8 cellular contexts compared by ENCODE assay signal in the genomic region with DNA sequence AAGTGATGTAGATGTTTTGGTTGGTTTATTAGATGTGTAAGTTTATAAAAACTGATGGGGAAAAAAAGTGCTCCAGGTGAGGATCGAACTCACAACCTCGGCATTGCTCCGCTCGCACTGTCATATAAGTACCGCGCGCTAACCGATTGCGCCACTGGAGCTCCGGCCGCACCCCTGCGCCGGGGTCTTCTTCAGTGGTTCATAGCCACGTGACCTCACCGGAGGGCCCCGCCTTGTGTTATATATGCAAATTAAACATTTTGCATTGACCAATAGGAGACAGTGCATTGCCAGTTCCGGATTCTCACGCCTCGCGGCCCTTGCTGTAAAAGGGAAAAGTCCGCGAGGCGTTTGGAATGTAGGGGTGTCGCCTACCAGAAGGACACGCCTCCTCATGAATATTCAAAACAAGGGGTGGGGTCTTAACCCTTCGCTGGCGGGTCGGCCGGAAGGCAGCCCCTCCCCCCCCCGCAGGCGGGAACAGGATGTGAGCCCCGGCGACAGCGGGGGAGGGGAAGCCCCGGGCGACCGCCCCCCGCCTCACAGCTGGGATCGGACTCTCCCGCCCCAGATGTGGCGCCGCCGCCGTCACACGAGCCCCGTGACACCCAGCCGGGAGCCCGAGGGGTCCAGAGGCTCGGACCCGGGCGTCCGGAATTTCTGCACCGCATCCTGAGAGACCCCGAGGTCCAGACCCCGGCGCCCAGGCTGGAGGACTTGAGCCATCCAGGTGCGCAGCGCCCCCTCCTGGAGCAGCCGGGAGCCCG. TPM values are rescaled to one million over a fixed set of nuclear protein-coding genes. Genes with fewer than 3 reads are reported as not detected.
A peak's percentile ranks its signal among the peaks of the same experiment; 100 is the strongest.
DNase-seq lines count a peak whose midpoint lies in the region; TF ChIP-seq lines count a peak whose summit lies in the region.

A gene with protein sequence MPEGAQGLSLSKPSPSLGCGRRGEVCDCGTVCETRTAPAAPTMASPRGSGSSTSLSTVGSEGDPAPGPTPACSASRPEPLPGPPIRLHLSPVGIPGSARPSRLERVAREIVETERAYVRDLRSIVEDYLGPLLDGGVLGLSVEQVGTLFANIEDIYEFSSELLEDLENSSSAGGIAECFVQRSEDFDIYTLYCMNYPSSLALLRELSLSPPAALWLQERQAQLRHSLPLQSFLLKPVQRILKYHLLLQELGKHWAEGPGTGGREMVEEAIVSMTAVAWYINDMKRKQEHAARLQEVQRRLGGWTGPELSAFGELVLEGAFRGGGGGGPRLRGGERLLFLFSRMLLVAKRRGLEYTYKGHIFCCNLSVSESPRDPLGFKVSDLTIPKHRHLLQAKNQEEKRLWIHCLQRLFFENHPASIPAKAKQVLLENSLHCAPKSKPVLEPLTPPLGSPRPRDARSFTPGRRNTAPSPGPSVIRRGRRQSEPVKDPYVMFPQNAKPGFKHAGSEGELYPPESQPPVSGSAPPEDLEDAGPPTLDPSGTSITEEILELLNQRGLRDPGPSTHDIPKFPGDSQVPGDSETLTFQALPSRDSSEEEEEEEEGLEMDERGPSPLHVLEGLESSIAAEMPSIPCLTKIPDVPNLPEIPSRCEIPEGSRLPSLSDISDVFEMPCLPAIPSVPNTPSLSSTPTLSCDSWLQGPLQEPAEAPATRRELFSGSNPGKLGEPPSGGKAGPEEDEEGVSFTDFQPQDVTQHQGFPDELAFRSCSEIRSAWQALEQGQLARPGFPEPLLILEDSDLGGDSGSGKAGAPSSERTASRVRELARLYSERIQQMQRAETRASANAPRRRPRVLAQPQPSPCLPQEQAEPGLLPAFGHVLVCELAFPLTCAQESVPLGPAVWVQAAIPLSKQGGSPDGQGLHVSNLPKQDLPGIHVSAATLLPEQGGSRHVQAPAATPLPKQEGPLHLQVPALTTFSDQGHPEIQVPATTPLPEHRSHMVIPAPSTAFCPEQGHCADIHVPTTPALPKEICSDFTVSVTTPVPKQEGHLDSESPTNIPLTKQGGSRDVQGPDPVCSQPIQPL (N-terminal part only) (plus strand): TSS at position 570 of the 767 bp plus-strand sequence. CDS start 1,418 bp downstream, outside the sequence.

- H3K36me3 Mint-ChIP-seq in nephron (ENCODE audit: low read depth): peaks cover 16% of the 10 kb centered on the region
- H3K36me3 Mint-ChIP-seq in stimulated activated naive CD8-positive, alpha-beta T cell treated with anti-CD3 and anti-CD28 coated beads, Interleukin-15, Interleukin-2, amounts not matched to agents 100 ng/mL and 50 ng/mL, for 24 hours (ENCODE audit: low read depth): peaks cover 15% of the 10 kb centered on the region

- TF ChIP-seq CTCF in fibroblast of pulmonary artery (IDR thresholded peaks at IDR 0.05; ENCODE audit: low read length, missing control alignments) (peak; percentile 62), nephron (IDR thresholded peaks at IDR 0.05; ENCODE audit: unreplicated experiment in 3 of 3) (peak in 2 of 3 experiments; percentile 85 to 96)

- DNase-seq in G401 (ENCODE audit: low spot score) (peak; percentile 100), H7 (peak; percentile 99), M059J (ENCODE audit: low read depth) (peak; percentile 99), SHP77 (lab: John Stamatoyannopoulos, UW) (peak; percentile 99), fibroblast of pulmonary artery (ENCODE audit: low read depth) (peak; percentile 100)
- DNase-seq in activated effector memory CD4-positive, alpha-beta T cell treated with Interleukin-2 at 50 U/mL for 16 hours: peak; percentile 91

- H3K27me3 ChIP-seq in H7 (ENCODE audit: control insufficient read depth, insufficient read depth, low read length): no peaks in the 10 kb centered on the region

- H3K4me3 ChIP-seq in H7 (ENCODE audit: insufficient read depth, low read depth, low read length) (peak within 1 kb of the TSS; percentile 87), fibroblast of pulmonary artery (replicated peaks; ENCODE audit: low read depth, low read length) (peak within 1 kb of the TSS; percentile 97)

- peak within 1 kb of the TSS; percentile 93 to 98 (median 96) for H3K27ac Mint-ChIP-seq in nephron
- peak within 1 kb of the TSS; percentile 79 for H3K27ac Mint-ChIP-seq in stimulated activated naive CD8-positive, alpha-beta T cell treated with anti-CD3 and anti-CD28 coated beads, Interleukin-15, Interleukin-2, amounts not matched to agents 100 ng/mL and 50 ng/mL, for 24 hours

- H3K9me3 Mint-ChIP-seq in nephron: no peaks in the 10 kb centered on the region
- no peaks in the 10 kb centered on the region for H3K9me3 Mint-ChIP-seq in stimulated activated naive CD8-positive, alpha-beta T cell treated with anti-CD3 and anti-CD28 coated beads, Interleukin-15, Interleukin-2, amounts not matched to agents 100 ng/mL and 50 ng/mL, for 24 hours

- in situ Hi-C loops in G401 (cut with HindIII; ENCODE audit: low sequenced_read_pairs): no loop called here

- peaks cover 14% of the 10 kb centered on the region for H3K36me3 ChIP-seq in H7 (replicated peaks; ENCODE audit: control insufficient read depth, insufficient read depth, low read length)

- H3K4me1 Mint-ChIP-seq in nephron: peaks cover 36% of the 10 kb centered on the region
- H3K4me1 Mint-ChIP-seq in stimulated activated naive CD8-positive, alpha-beta T cell treated with anti-CD3 and anti-CD28 coated beads, Interleukin-15, Interleukin-2, amounts not matched to agents 100 ng/mL and 50 ng/mL, for 24 hours (ENCODE audit: low read depth): peaks cover 45% of the 10 kb centered on the region

- peak within 1 kb of the TSS; percentile 97 to 99 (median 97) for H3K4me3 Mint-ChIP-seq in nephron
- peak within 1 kb of the TSS; percentile 84 for H3K4me3 Mint-ChIP-seq in stimulated activated naive CD8-positive, alpha-beta T cell treated with anti-CD3 and anti-CD28 coated beads, Interleukin-15, Interleukin-2, amounts not matched to agents 100 ng/mL and 50 ng/mL, for 24 hours

- H3K27me3 Mint-ChIP-seq in nephron (ENCODE audit: low read depth): peaks cover 5% of the 10 kb centered on the region
- H3K27me3 Mint-ChIP-seq in stimulated activated naive CD8-positive, alpha-beta T cell treated with anti-CD3 and anti-CD28 coated beads, Interleukin-15, Interleukin-2, amounts not matched to agents 100 ng/mL and 50 ng/mL, for 24 hours: no peaks in the 10 kb centered on the region

RNA-seq across cellular contexts. Expression of the gene that starts here (rescaled TPM):
- 18.3 and 21.3 TPM in 2 replicates for total RNA-seq in G401 (2014; rRNA removed; shearing (Covaris generic))
- 34.2 and 90.9 TPM in 2 replicates for total RNA-seq in H7 (2014; rRNA removed; shearing (Covaris generic))
- 8.6 and 11.7 TPM in 2 replicates for total RNA-seq in M059J (2014; rRNA removed; shearing (Covaris generic))

Comparison
In these comparisons a context has a peak if more than half of its experiments do, and no peak if none do; other contexts are left out.
1. Peak in every context shown above with its lines: DNase-seq and H3K4me3 ChIP-seq.